26 cellular contexts compared by ENCODE assay signal in the genomic region with DNA sequence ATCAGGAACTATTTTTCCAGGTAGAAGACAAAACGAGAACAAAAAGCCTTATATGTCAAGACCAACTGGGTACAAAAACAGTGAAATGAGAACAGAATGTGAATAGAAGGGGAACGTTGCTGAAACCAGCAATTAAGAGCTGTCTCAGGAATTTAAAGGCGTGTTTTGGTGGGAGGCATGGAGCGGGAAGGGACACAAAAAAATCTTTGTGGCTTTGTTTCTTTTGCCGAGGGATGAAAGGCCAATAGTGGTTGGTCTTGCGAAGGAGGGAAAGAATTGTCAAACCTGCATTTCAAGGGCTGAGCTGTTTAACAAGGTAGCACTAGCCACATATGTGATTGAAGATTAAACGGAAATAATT.
"Had no signal": no experiment of that assay in that cellular context is flagged by ENCODE, and none has a peak within 500 bp of the region (broad histone marks: within the 10 kb centered on the region; RNA-seq: fewer than 3 reads in every experiment).

No MANE protein-coding gene starts in this region.

- H3K9me3 ChIP-seq: adrenal gland, ascending aorta, colonic mucosa, gastroesophageal sphincter, heart left ventricle, lower lobe of right lung, transverse colon, uterus had no signal

- H3K4me3 Mint-ChIP-seq: activated CD4-positive, alpha-beta T cell treated with anti-CD3 and anti-CD28 coated beads, Interleukin-2, amount 10 ng/mL, durations not matched to agents 7 days and 5 days; activated CD8-positive, alpha-beta T cell treated with anti-CD3 and anti-CD28 coated beads, Interleukin-2, amount 10 ng/mL, durations not matched to agents 7 days and 5 days; activated T-helper 17 cell treated with anti-CD3 and anti-CD28 coated beads, Interleukin-2, amount 50 U/mL, for 72 hours; natural killer cell treated with Interleukin-12 subunit alpha and Interleukin-12 subunit beta and Interleukin-15 and Interleukin-18, amount 100 ng/mL, for 72 hours; stimulated activated naive B cell treated with anti-CD40 and anti-IgM and Interleukin-4, amounts not matched to agents 10 μg/mL and 1 μg/mL and 100 μg/mL, for 72 hours had no signal

- ATAC-seq: activated CD8-positive, alpha-beta T cell treated with anti-CD3 and anti-CD28 coated beads, Interleukin-2, amount 10 ng/mL, durations not matched to agents 7 days and 5 days; activated naive CD4-positive, alpha-beta T cell treated with anti-CD3 and anti-CD28 coated beads, Interleukin-2, amount 50 U/mL, for 72 hours; activated T-helper 17 cell treated with anti-CD3 and anti-CD28 coated beads, Interleukin-2, amount 50 U/mL, for 72 hours; gastroesophageal sphincter; heart left ventricle; left lobe of liver; lower lobe of right lung; natural killer cell treated with Interleukin-12 subunit alpha and Interleukin-12 subunit beta and Interleukin-15 and Interleukin-18, amount 100 ng/mL, for 72 hours; sciatic nerve; stimulated activated naive B cell treated with anti-CD40 and anti-IgM and Interleukin-4, amounts not matched to agents 10 μg/mL and 1 μg/mL and 100 μg/mL, for 72 hours had no signal

- H3K27ac Mint-ChIP-seq: activated CD4-positive, alpha-beta T cell treated with anti-CD3 and anti-CD28 coated beads, Interleukin-2, amount 10 ng/mL, durations not matched to agents 7 days and 5 days; activated CD8-positive, alpha-beta T cell treated with anti-CD3 and anti-CD28 coated beads, Interleukin-2, amount 10 ng/mL, durations not matched to agents 7 days and 5 days; activated naive CD4-positive, alpha-beta T cell treated with anti-CD3 and anti-CD28 coated beads, Interleukin-2, amount 50 U/mL, for 72 hours; activated T-helper 17 cell treated with anti-CD3 and anti-CD28 coated beads, Interleukin-2, amount 50 U/mL, for 72 hours; natural killer cell treated with Interleukin-12 subunit alpha and Interleukin-12 subunit beta and Interleukin-15 and Interleukin-18, amount 100 ng/mL, for 72 hours; stimulated activated naive B cell treated with anti-CD40 and anti-IgM and Interleukin-4, amounts not matched to agents 10 μg/mL and 1 μg/mL and 100 μg/mL, for 72 hours had no signal

- H3K4me1 ChIP-seq: ascending aorta, colonic mucosa, gastroesophageal sphincter, lower lobe of right lung, transverse colon, uterus had no signal

- H3K9me3 Mint-ChIP-seq: activated CD4-positive, alpha-beta T cell treated with anti-CD3 and anti-CD28 coated beads, Interleukin-2, amount 10 ng/mL, durations not matched to agents 7 days and 5 days; activated T-helper 17 cell treated with anti-CD3 and anti-CD28 coated beads, Interleukin-2, amount 50 U/mL, for 72 hours; natural killer cell treated with Interleukin-12 subunit alpha and Interleukin-12 subunit beta and Interleukin-15 and Interleukin-18, amount 100 ng/mL, for 72 hours had no signal

- DNase-seq: activated CD4-positive, alpha-beta T cell treated with anti-CD3 and anti-CD28 coated beads, Interleukin-2, amount 10 ng/mL, durations not matched to agents 7 days and 5 days; activated CD4-positive, CD25-positive, alpha-beta regulatory T cell treated with anti-CD3 and anti-CD28 coated beads, Interleukin-2, amount 50 U/mL, for 72 hours; activated CD8-positive, alpha-beta T cell treated with anti-CD3 and anti-CD28 coated beads, Interleukin-2, amount 10 ng/mL, durations not matched to agents 7 days and 5 days; activated T-cell treated with anti-CD3 and anti-CD28 coated beads, Interleukin-2, amount 50 U/mL, for 1 hour; adrenal gland; colonic mucosa; dorsolateral prefrontal cortex; heart left ventricle; lower lobe of right lung; occipital lobe; posterior cingulate gyrus; small intestine; stimulated activated CD4-positive, alpha-beta T cell treated with anti-CD3 and anti-CD28 coated beads, Interleukin-15, amount 100 ng/mL, for 24 hours; stimulated activated CD8-positive, alpha-beta memory T cell treated with anti-CD3 and anti-CD28 coated beads, Interleukin-4, amount 100 ng/mL, for 48 hours; stimulated activated naive B cell treated with anti-CD40 and anti-IgM and Interleukin-4, amounts not matched to agents 10 μg/mL and 1 μg/mL and 100 μg/mL, for 72 hours; transverse colon; uterus had no signal

- H3K4me1 Mint-ChIP-seq: activated CD4-positive, alpha-beta T cell treated with anti-CD3 and anti-CD28 coated beads, Interleukin-2, amount 10 ng/mL, durations not matched to agents 7 days and 5 days; activated T-helper 17 cell treated with anti-CD3 and anti-CD28 coated beads, Interleukin-2, amount 50 U/mL, for 72 hours; stimulated activated naive B cell treated with anti-CD40 and anti-IgM and Interleukin-4, amounts not matched to agents 10 μg/mL and 1 μg/mL and 100 μg/mL, for 72 hours had no signal

- H3K4me3 ChIP-seq: adrenal gland, ascending aorta, colonic mucosa, dorsolateral prefrontal cortex, gastroesophageal sphincter, heart left ventricle, lower lobe of right lung, transverse colon, uterus had no signal

- H3K27ac ChIP-seq: adrenal gland, ascending aorta, colonic mucosa, dorsolateral prefrontal cortex, epithelial cell of prostate, gastroesophageal sphincter, lower lobe of right lung, transverse colon, uterus, VCaP had no signal

- H3K36me3 Mint-ChIP-seq: activated naive CD4-positive, alpha-beta T cell treated with anti-CD3 and anti-CD28 coated beads, Interleukin-2, amount 50 U/mL, for 72 hours; natural killer cell treated with Interleukin-12 subunit alpha and Interleukin-12 subunit beta and Interleukin-15 and Interleukin-18, amount 100 ng/mL, for 72 hours; stimulated activated naive B cell treated with anti-CD40 and anti-IgM and Interleukin-4, amounts not matched to agents 10 μg/mL and 1 μg/mL and 100 μg/mL, for 72 hours had no signal

- H3K27me3 ChIP-seq: adrenal gland, ascending aorta, colonic mucosa, gastroesophageal sphincter, heart left ventricle, transverse colon, uterus had no signal

- H3K36me3 ChIP-seq: adrenal gland, ascending aorta, colonic mucosa, gastroesophageal sphincter, heart left ventricle, lower lobe of right lung, transverse colon, uterus had no signal
